8 cellular contexts compared by ENCODE assay signal in genomic region chr6:12602951-12603710, GRCh38.
DNase-seq lines count a peak whose midpoint lies in the region; FAIRE-seq and TF ChIP-seq lines count a peak whose summit lies in the region.

No MANE protein-coding gene starts in this region.

- H3K79me2 ChIP-seq in Loucy (ENCODE audit: insufficient read depth, low read length), result no peaks in the 10 kb centered on the region
- no peaks in the 10 kb centered on the region for H3K79me2 ChIP-seq in keratinocyte (ENCODE audit: control insufficient read depth, insufficient read depth, low read length)

- H3K4me2 ChIP-seq in Loucy (ENCODE audit: low read depth, low read length, poor library complexity, severe bottlenecking) (no peak overlapping the region), keratinocyte (ENCODE audit: control insufficient read depth, extremely low read depth, insufficient read depth, low read depth, low read length) (no peak overlapping the region)

- DNase-seq in DMS53 treated with DMSO at 0.1 percent for 48 hours (lab: John Stamatoyannopoulos, UW; ENCODE audit: unreplicated experiment), result peak; percentile 34
- peak in 1 of 2 donors; percentile 69 for DNase-seq in ascending aorta (ENCODE audit: low spot score in 2 of 2)
- no peak for DNase-seq in keratinocyte (ENCODE audit: low read depth, low spot score)
- no peak for DNase-seq in UCSD-AML1 (lab: John Stamatoyannopoulos, UW; ENCODE audit: unreplicated experiment)
- DNase-seq in posterior vena cava (ENCODE audit: low spot score), result no peak
- no peak for DNase-seq in stimulated activated CD4-positive, alpha-beta T cell treated with anti-CD3 and anti-CD28 coated beads, Interleukin-12 subunit alpha, Interleukin-12 subunit beta, amount 100 ng/mL, for 4 hours
- no peak for DNase-seq in NK-92 (lab: John Stamatoyannopoulos, UW; ENCODE audit: unreplicated experiment)

- H3K9me3 ChIP-seq in Loucy (ENCODE audit: insufficient read depth, low read depth, low read length) (no peaks in the 10 kb centered on the region), ascending aorta (no peaks in the 10 kb centered on the region), keratinocyte (ENCODE audit: control insufficient read depth, low read depth, low read length) (no peaks in the 10 kb centered on the region)

- no peaks in the 10 kb centered on the region for H3K9me1 ChIP-seq in keratinocyte (ENCODE audit: control insufficient read depth, extremely low read depth, insufficient read depth, low read length)

- dilution Hi-C loops in keratinocyte (cut with MboI; ENCODE audit: extremely low pct_ligation_motif_present, low sequenced_read_pairs), result no loop called here

- H3K9ac ChIP-seq in Loucy (ENCODE audit: low read depth, low read length, poor library complexity, severe bottlenecking) (no peak overlapping the region), keratinocyte (ENCODE audit: control insufficient read depth, extremely low read depth, insufficient read depth, low read length) (no peak overlapping the region)

- H3K36me3 ChIP-seq in Loucy (ENCODE audit: insufficient read depth, low read length) (no peaks in the 10 kb centered on the region), ascending aorta (no peaks in the 10 kb centered on the region), keratinocyte (ENCODE audit: control insufficient read depth in 2 of 2, extremely low read depth in 1 of 2, insufficient read depth in 2 of 2, low read length in 2 of 2) (no peaks in the 10 kb centered on the region)

- peak; percentile 90 for FAIRE-seq in keratinocyte (lab: Jason Lieb, UNC)

- H3K4me3 ChIP-seq in Loucy (ENCODE audit: low read length, poor library complexity, severe bottlenecking) (no peak overlapping the region), ascending aorta (no peak overlapping the region), keratinocyte (ENCODE audit: control insufficient read depth in 2 of 3, extremely low read depth in 1 of 3, insufficient read depth in 2 of 3, low read depth in 1 of 3, low read length in 3 of 3) (no peak overlapping the region)

- H3K27ac ChIP-seq in ascending aorta (no peak overlapping the region), keratinocyte (ENCODE audit: control insufficient read depth, insufficient read depth, low read length) (no peak overlapping the region)

- H4K20me1 ChIP-seq in Loucy (ENCODE audit: insufficient read depth, low read length, poor library complexity, severe bottlenecking) (no peaks in the 10 kb centered on the region), keratinocyte (ENCODE audit: control insufficient read depth, extremely low read depth, insufficient read depth, low read length) (no peaks in the 10 kb centered on the region)

- TF ChIP-seq CTCF in Loucy (conservative IDR thresholded peaks at IDR 0.05; ENCODE audit: low read length) (peak; percentile 69), ascending aorta (IDR thresholded peaks at IDR 0.05) (peak; percentile 43 to 68 (median 48)), keratinocyte (optimal IDR thresholded peaks at IDR 0.05 in 1 of 3, IDR thresholded peaks at IDR 0.05 in 1 of 3, conservative IDR thresholded peaks at IDR 0.05 in 1 of 3; ENCODE audit: extremely low read depth in 1 of 3, insufficient read depth in 2 of 3, low read length in 3 of 3) (peak; percentile 47 to 61 (median 54))

- no peaks in the 10 kb centered on the region for H3F3A ChIP-seq in Loucy (ENCODE audit: low read depth)

- no peaks in the 10 kb centered on the region for H3K9me2 ChIP-seq in Loucy (replicated peaks; ENCODE audit: low read depth, low read length)

- H3K4me1 ChIP-seq in Loucy (ENCODE audit: insufficient read depth, low read length, poor library complexity, severe bottlenecking) (no peaks in the 10 kb centered on the region), ascending aorta (peaks cover 0 to 15% of the 10 kb centered on the region in 2 donors), keratinocyte (ENCODE audit: control insufficient read depth, extremely low read depth, insufficient read depth, low read length) (peaks cover 24% of the 10 kb centered on the region)

- intact Hi-C loops in ascending aorta (cut with DNase I), result loop anchor here (1.0 to 10.0 kb wide), 6 partner anchors 56 to 946 kb away; no protein-coding TSS in a partner anchor
- intact Hi-C loops in posterior vena cava (cut with DNase I), result loop anchor here in 1 of 2 donors (10.0 kb wide), 2 partner anchors 208 to 308 kb away; partner anchors contain the start of gene EDN1

- H3K27me3 ChIP-seq in Loucy (ENCODE audit: insufficient read depth, low read length, poor library complexity, severe bottlenecking), result no peaks in the 10 kb centered on the region
- no peaks in the 10 kb centered on the region for H3K27me3 ChIP-seq in ascending aorta
- no peaks in the 10 kb centered on the region for H3K27me3 ChIP-seq in keratinocyte (ENCODE audit: control insufficient read depth, extremely low read depth, insufficient read depth, low read length)

- H2AFZ ChIP-seq in Loucy (ENCODE audit: low read length), result no peak overlapping the region
- H2AFZ ChIP-seq in keratinocyte (ENCODE audit: control insufficient read depth, low read length), result no peak overlapping the region
